12 cellular contexts compared by ENCODE assay signal in the genomic region with DNA sequence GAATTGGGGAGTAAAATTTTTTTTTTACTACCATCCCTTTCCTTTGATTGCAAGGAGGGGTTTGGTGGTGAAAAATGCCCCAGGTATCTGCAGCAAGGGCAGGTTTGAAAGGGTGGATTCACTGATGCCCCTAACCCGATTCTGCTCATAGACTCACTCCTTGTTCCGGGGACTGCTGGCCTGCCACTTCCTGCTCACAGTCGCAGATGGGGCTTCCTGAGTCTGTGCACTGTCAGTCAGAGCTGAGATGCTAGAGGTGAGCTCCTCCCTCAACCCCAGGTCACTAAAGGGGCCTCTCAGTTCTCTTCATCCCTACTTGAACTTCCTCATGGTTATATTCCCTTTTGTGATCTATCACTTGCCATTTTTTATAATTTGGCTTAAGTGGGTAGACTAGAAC.
DNase-seq lines count a peak whose midpoint lies in the region; ATAC-seq, FAIRE-seq and TF ChIP-seq lines count a peak whose summit lies in the region.
"Had no signal": no experiment of that assay in that cellular context is flagged by ENCODE, and none has a peak within 500 bp of the region (broad histone marks: within the 10 kb centered on the region; RNA-seq: fewer than 3 reads in every experiment).

No MANE protein-coding gene starts in this region.

- H3K27me3 Mint-ChIP-seq in mesothelial cell of epicardium (ENCODE audit: low read depth) = no peaks in the 10 kb centered on the region

- FAIRE-seq in GM12878 (lab: Jason Lieb, UNC) (no peak), frontal cortex (lab: Jason Lieb, UNC) (no peak)

- H3K4me3 Mint-ChIP-seq in mesothelial cell of epicardium = no peak overlapping the region

- peaks cover 41% of the 10 kb centered on the region for H3K4me1 ChIP-seq in DOHH2 (ENCODE audit: control insufficient read depth, low read length)
- peaks cover 4% of the 10 kb centered on the region; the same call in 1 of the 2 replicates for H3K4me1 ChIP-seq in GM12878 (ENCODE audit: control insufficient read depth, insufficient read depth, low read length)
- no peaks in the 10 kb centered on the region for H3K4me1 ChIP-seq in transverse colon

- H3K36me3 ChIP-seq in DOHH2 (ENCODE audit: control insufficient read depth, low read length) = no peaks in the 10 kb centered on the region
- H3K36me3 ChIP-seq in GM12878 (ENCODE audit: control insufficient read depth in 2 of 2, insufficient read depth in 2 of 2, low read length in 1 of 2) = no peaks in the 10 kb centered on the region
- H3K36me3 ChIP-seq in H7 (replicated peaks; ENCODE audit: control insufficient read depth, insufficient read depth, low read length) = no peaks in the 10 kb centered on the region
- H3K36me3 ChIP-seq in transverse colon = no peaks in the 10 kb centered on the region
- H3K36me3 ChIP-seq: left ventricle myocardium inferior had no signal

- DNase-seq in NAMALWA (ENCODE audit: low spot score) (peak; percentile 7), GM12878 (ENCODE audit: low read depth, low spot score) (peak; percentile 17), frontal cortex (ENCODE audit: low spot score in 2 of 2) (no peak), H7 (no peak), mesothelial cell of epicardium (ENCODE audit: low spot score in 2 of 2, unreplicated experiment in 2 of 2) (no peak), transverse colon (no peak)
- DNase-seq: COR-L47, erythroblast, KBM-7, left ventricle myocardium inferior had no signal

- H3K36me3 Mint-ChIP-seq in mesothelial cell of epicardium = peaks cover 9% of the 10 kb centered on the region

- no peaks in the 10 kb centered on the region for H3K9me3 ChIP-seq in DOHH2 (ENCODE audit: control insufficient read depth, insufficient read depth, low read length)
- no peaks in the 10 kb centered on the region for H3K9me3 ChIP-seq in GM12878 (replicated peaks; ENCODE audit: control insufficient read depth, insufficient read depth, low read length)
- no peaks in the 10 kb centered on the region for H3K9me3 ChIP-seq in transverse colon

- peak overlapping the region; percentile 5; the same call in 1 of the 2 replicates for H3K9ac ChIP-seq in GM12878 (ENCODE audit: control insufficient read depth, insufficient read depth, low read length)

- H4K20me1 ChIP-seq in DOHH2 (ENCODE audit: control insufficient read depth, insufficient read depth, low read depth, low read length) (no peaks in the 10 kb centered on the region), GM12878 (ENCODE audit: control insufficient read depth, insufficient read depth) (no peaks in the 10 kb centered on the region)

- RAD21 ChIA-PET in GM12878 (lab: Charles Lee; ENCODE audit: unreplicated experiment) = no interaction called here

- CTCF ChIA-PET in GM12878 (lab: Yijun Ruan, JAX) = no interaction called here

- TF ChIP-seq POLR2A in GM12878 (IDR thresholded peaks at IDR 0.05; ENCODE audit: low read depth, low read length) (peak; percentile 67; the same call in 1 of the 2 replicates), transverse colon (IDR thresholded peaks at IDR 0.05) (no peak)

- no peaks in the 10 kb centered on the region for H3K4me1 Mint-ChIP-seq in mesothelial cell of epicardium

- no peak for TF ChIP-seq EP300 in GM12878 (IDR thresholded peaks at IDR 0.05; ENCODE audit: borderline replicate concordance in 1 of 2, control insufficient read depth in 1 of 2, low read depth in 2 of 2, low read length in 2 of 2)
- no peak for TF ChIP-seq EP300 in transverse colon (IDR thresholded peaks at IDR 0.05; ENCODE audit: low read depth)

- POLR2A ChIA-PET in GM12878 (lab: Charles Lee) = no interaction called here

- H3K9me3 Mint-ChIP-seq in mesothelial cell of epicardium = peaks cover 9% of the 10 kb centered on the region

- H3K27me3 ChIP-seq in DOHH2 (ENCODE audit: control insufficient read depth, low read length) (no peaks in the 10 kb centered on the region), GM12878 (replicated peaks in 1 of 2; ENCODE audit: control insufficient read depth in 2 of 2, insufficient read depth in 2 of 2, low read length in 1 of 2) (no peaks in the 10 kb centered on the region), H7 (ENCODE audit: control insufficient read depth, insufficient read depth, low read length) (no peaks in the 10 kb centered on the region), transverse colon (no peaks in the 10 kb centered on the region)

- H3F3A ChIP-seq in DOHH2 (ENCODE audit: control insufficient read depth, insufficient read depth) = no peaks in the 10 kb centered on the region

- H3K9me2 ChIP-seq in DOHH2 (replicated peaks; ENCODE audit: control insufficient read depth, low read length) = no peaks in the 10 kb centered on the region

- no peak for TF ChIP-seq RAD21 in GM12878 (IDR thresholded peaks at IDR 0.05; ENCODE audit: insufficient read depth, low read depth, low read length)

- no peaks in the 10 kb centered on the region for H3K79me2 ChIP-seq in DOHH2 (ENCODE audit: control insufficient read depth, low read length)
- H3K79me2 ChIP-seq in GM12878 (ENCODE audit: control insufficient read depth, insufficient read depth, low read length) = no peaks in the 10 kb centered on the region

- in situ Hi-C loops in GM12878 (cut with MboI) = no loop called here
- in situ Hi-C loops in transverse colon (cut with MboI; ENCODE audit: low pct_ligation_motif_present in 1 of 4, low pct_unique_long_range_greater_than_20kb in 1 of 4, low sequenced_read_pairs in 3 of 4) = no loop called here

- WGBS in GM12878 (ENCODE audit: insufficient coverage, insufficient replicate concordance, low lambda C conversion rate, missing lambda C conversion rate) = 0% methylated on average over 3 of the region's 3 CpGs
- WGBS in transverse colon (ENCODE audit: low coverage in 1 of 2), 2 donors = 76% methylated on average over 3 of the region's 3 CpGs; no CpG with 5 or more reads in 1 of the 2 donors

- no TSS peak for BruUV-seq in GM12878 (replicated peaks; lab: Mats Ljungman, UMichigan)

- peak overlapping the region; percentile 37 for H3K4me2 ChIP-seq in DOHH2 (ENCODE audit: low read length)
- H3K4me2 ChIP-seq in GM12878 (ENCODE audit: control insufficient read depth, insufficient read depth) = peak overlapping the region; percentile 36; the same call in 1 of the 2 replicates

- H3K27ac ChIP-seq in DOHH2 (ENCODE audit: low read depth, low read length) (0 out of 2 replicates have a peak overlapping the region, but pooled peaks have one; percentile 1), GM12878 (ENCODE audit: control insufficient read depth, insufficient read depth) (peak overlapping the region; percentile 27; the same call in 1 of the 2 replicates), transverse colon (no peak overlapping the region)
- H3K27ac ChIP-seq: left ventricle myocardium inferior had no signal

- intact Hi-C loops in GM12878 (cut with micrococcal nuclease; ENCODE audit: unreplicated experiment) (no loop called here), transverse colon (cut with DNase I; ENCODE audit: low total_unique reads) (no loop called here)

- SMC1A ChIA-PET in GM12878 (lab: Charles Lee; ENCODE audit: uncharacterized antibody, unreplicated experiment) = interaction anchor here (1.2 kb wide), 1 partner anchor 9 kb away, joined by 3 read pairs; no protein-coding TSS in a partner anchor

- ATAC-seq in GM21529 (IDR thresholded peaks at IDR 0.05; ENCODE audit: unreplicated experiment) (peak; percentile 89), GM12878 (peak; percentile 78)

- H3K4me3 ChIP-seq in DOHH2 (ENCODE audit: low read length) (peak overlapping the region; percentile 15), GM12878 (no peak overlapping the region), H7 (ENCODE audit: insufficient read depth, low read depth, low read length) (no peak overlapping the region), transverse colon (no peak overlapping the region)
- H3K4me3 ChIP-seq: left ventricle myocardium inferior had no signal

- TF ChIP-seq CTCF in DOHH2 (IDR thresholded peaks at IDR 0.05; ENCODE audit: low read depth, low read length, poor library complexity, severe bottlenecking) (no peak), GM12878 (IDR thresholded peaks at IDR 0.05 in 2 of 3, conservative IDR thresholded peaks at IDR 0.05 in 1 of 3; ENCODE audit: control insufficient read depth in 2 of 3, extremely low read depth in 1 of 3, insufficient read depth in 1 of 3, low read depth in 3 of 3, low read length in 3 of 3) (no peak), mesothelial cell of epicardium (IDR thresholded peaks at IDR 0.05; ENCODE audit: unreplicated experiment) (no peak), transverse colon (IDR thresholded peaks at IDR 0.05) (no peak)

- H3K27ac Mint-ChIP-seq in mesothelial cell of epicardium = no peak overlapping the region

- peak overlapping the region; percentile 73 for H2AFZ ChIP-seq in GM12878 (ENCODE audit: control insufficient read depth, low read depth, low read length)

TF ChIP-seq in GM12878, 131 proteins besides CTCF, POLR2A, EP300 and RAD21 (continues in another document):
- no peak for TF ChIP-seq CEBPB (IDR thresholded peaks at IDR 0.05; ENCODE audit: borderline replicate concordance in 1 of 2, low read depth in 2 of 2, low read length in 2 of 2)
- no peak for TF ChIP-seq SREBF1 (IDR thresholded peaks at IDR 0.05; ENCODE audit: low read length)
- TF ChIP-seq, protein P1, sequence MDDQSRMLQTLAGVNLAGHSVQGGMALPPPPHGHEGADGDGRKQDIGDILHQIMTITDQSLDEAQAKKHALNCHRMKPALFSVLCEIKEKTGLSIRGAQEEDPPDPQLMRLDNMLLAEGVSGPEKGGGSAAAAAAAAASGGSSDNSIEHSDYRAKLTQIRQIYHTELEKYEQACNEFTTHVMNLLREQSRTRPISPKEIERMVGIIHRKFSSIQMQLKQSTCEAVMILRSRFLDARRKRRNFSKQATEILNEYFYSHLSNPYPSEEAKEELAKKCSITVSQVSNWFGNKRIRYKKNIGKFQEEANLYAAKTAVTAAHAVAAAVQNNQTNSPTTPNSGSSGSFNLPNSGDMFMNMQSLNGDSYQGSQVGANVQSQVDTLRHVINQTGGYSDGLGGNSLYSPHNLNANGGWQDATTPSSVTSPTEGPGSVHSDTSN (IDR thresholded peaks at IDR 0.05; ENCODE audit: insufficient replicate concordance, low read depth, low read length) = peak; percentile 77
- TF ChIP-seq JUNB (IDR thresholded peaks at IDR 0.05) = no peak
- TF ChIP-seq, protein P2, sequence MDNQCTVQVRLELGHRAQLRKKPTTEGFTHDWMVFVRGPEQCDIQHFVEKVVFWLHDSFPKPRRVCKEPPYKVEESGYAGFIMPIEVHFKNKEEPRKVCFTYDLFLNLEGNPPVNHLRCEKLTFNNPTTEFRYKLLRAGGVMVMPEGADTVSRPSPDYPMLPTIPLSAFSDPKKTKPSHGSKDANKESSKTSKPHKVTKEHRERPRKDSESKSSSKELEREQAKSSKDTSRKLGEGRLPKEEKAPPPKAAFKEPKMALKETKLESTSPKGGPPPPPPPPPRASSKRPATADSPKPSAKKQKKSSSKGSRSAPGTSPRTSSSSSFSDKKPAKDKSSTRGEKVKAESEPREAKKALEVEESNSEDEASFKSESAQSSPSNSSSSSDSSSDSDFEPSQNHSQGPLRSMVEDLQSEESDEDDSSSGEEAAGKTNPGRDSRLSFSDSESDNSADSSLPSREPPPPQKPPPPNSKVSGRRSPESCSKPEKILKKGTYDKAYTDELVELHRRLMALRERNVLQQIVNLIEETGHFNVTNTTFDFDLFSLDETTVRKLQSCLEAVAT (IDR thresholded peaks at IDR 0.05) = no peak
- TF ChIP-seq TAF1 (IDR thresholded peaks at IDR 0.05; ENCODE audit: borderline replicate concordance, low read depth, low read length) = 0 out of 2 replicates have a peak, but pooled peaks have one; percentile 26

Comparison
In these comparisons a context has a peak if more than half of its experiments do, and no peak if none do; other contexts are left out.
1. H3K27ac ChIP-seq: peak in DOHH2 (single experiment) and GM12878 (single experiment); none in transverse colon (0 of 4).
2. DNase-seq: peak in NAMALWA (single experiment) and GM12878 (single experiment); none in frontal cortex (0 of 2), H7 (single experiment), mesothelial cell of epicardium (0 of 2) and transverse colon (single experiment).